In genomic region chr11:69166186-69167115, GRCh38 we compare ENCODE assay signal across 1 cellular context.
TF ChIP-seq lines count a peak whose summit lies in the region.

No MANE protein-coding gene starts in this region.

TF ChIP-seq in GM12878, 131 proteins besides CTCF, POLR2A, EP300 and RAD21 (continued from another document and continues in another):
- TF ChIP-seq, protein P1, sequence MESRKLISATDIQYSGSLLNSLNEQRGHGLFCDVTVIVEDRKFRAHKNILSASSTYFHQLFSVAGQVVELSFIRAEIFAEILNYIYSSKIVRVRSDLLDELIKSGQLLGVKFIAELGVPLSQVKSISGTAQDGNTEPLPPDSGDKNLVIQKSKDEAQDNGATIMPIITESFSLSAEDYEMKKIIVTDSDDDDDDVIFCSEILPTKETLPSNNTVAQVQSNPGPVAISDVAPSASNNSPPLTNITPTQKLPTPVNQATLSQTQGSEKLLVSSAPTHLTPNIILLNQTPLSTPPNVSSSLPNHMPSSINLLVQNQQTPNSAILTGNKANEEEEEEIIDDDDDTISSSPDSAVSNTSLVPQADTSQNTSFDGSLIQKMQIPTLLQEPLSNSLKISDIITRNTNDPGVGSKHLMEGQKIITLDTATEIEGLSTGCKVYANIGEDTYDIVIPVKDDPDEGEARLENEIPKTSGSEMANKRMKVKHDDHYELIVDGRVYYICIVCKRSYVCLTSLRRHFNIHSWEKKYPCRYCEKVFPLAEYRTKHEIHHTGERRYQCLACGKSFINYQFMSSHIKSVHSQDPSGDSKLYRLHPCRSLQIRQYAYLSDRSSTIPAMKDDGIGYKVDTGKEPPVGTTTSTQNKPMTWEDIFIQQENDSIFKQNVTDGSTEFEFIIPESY (IDR thresholded peaks at IDR 0.05) = no peak
- TF ChIP-seq BMI1 (IDR thresholded peaks at IDR 0.05; ENCODE audit: borderline replicate concordance) (no peak), NR2C1 (IDR thresholded peaks at IDR 0.05) (no peak), SPI1 (IDR thresholded peaks at IDR 0.05; ENCODE audit: borderline replicate concordance, insufficient read depth, low read depth, low read length) (no peak), FOXM1 (IDR thresholded peaks at IDR 0.05; ENCODE audit: low read depth, low read length) (peak; percentile 85; the same call in 1 of the 2 replicates), BRCA1 (IDR thresholded peaks at IDR 0.05; ENCODE audit: low read depth, low read length) (no peak), POLR2AphosphoS2 (IDR thresholded peaks at IDR 0.05; ENCODE audit: low read depth, low read length) (no peak), BCL11A (IDR thresholded peaks at IDR 0.05; ENCODE audit: low read depth, low read length) (peak; percentile 84), PKNOX1 (IDR thresholded peaks at IDR 0.05) (peak; percentile 42; the same call in 1 of the 2 replicates), SMARCA5 (IDR thresholded peaks at IDR 0.05) (0 out of 2 replicates have a peak, but pooled peaks have one; percentile 41), PAX5 (IDR thresholded peaks at IDR 0.05; ENCODE audit: borderline replicate concordance, low read depth, low read length) (0 out of 2 replicates have a peak, but pooled peaks have one; percentile 33), HDGF (IDR thresholded peaks at IDR 0.05) (peak; percentile 81), POLR2AphosphoS5 (IDR thresholded peaks at IDR 0.05; ENCODE audit: low read length) (peak; percentile 64; the same call in 1 of the 2 replicates), CHD4 (IDR thresholded peaks at IDR 0.05) (no peak), YY1 (IDR thresholded peaks at IDR 0.05; ENCODE audit: low read depth, low read length) (peak; percentile 54), PBX3 (IDR thresholded peaks at IDR 0.05; ENCODE audit: insufficient replicate concordance, low read depth, low read length) (no peak), ZSCAN29 (IDR thresholded peaks at IDR 0.05) (no peak), STAT3 (IDR thresholded peaks at IDR 0.05; ENCODE audit: low read depth, low read length) (no peak), RB1 (IDR thresholded peaks at IDR 0.05; ENCODE audit: borderline replicate concordance) (0 out of 2 replicates have a peak, but pooled peaks have one; percentile 41), ATF3 (IDR thresholded peaks at IDR 0.05; ENCODE audit: borderline replicate concordance, extremely low read depth, low read depth, low read length) (0 out of 2 replicates have a peak, but pooled peaks have one; percentile 8), ZNF207 (IDR thresholded peaks at IDR 0.05; ENCODE audit: borderline replicate concordance) (no peak), MTA2 (IDR thresholded peaks at IDR 0.05; ENCODE audit: low read depth) (0 out of 2 replicates have a peak, but pooled peaks have one; percentile 57), RBBP5 (conservative IDR thresholded peaks at IDR 0.05) (no peak), LARP7 (IDR thresholded peaks at IDR 0.05) (no peak), TBL1XR1 (IDR thresholded peaks at IDR 0.05; ENCODE audit: low read depth, low read length) (peak; percentile 72), NFXL1 (IDR thresholded peaks at IDR 0.05; ENCODE audit: borderline replicate concordance) (no peak), SUPT20H (IDR thresholded peaks at IDR 0.05; ENCODE audit: borderline replicate concordance, control insufficient read depth, low read depth, low read length) (no peak), PML (IDR thresholded peaks at IDR 0.05; ENCODE audit: low read length) (peak; percentile 67; the same call in 1 of the 2 replicates), EED (IDR thresholded peaks at IDR 0.05; ENCODE audit: low read depth) (peak; percentile 70), SMAD1 (IDR thresholded peaks at IDR 0.05; ENCODE audit: low read depth, partially characterized antibody) (no peak), ASH2L (IDR thresholded peaks at IDR 0.05; ENCODE audit: borderline replicate concordance, low read depth) (no peak), CBX3 (IDR thresholded peaks at IDR 0.05; ENCODE audit: borderline replicate concordance, low read depth) (no peak), RELA (IDR thresholded peaks at IDR 0.05; ENCODE audit: borderline replicate concordance, partially characterized antibody) (peak; percentile 83), JUND (IDR thresholded peaks at IDR 0.05; ENCODE audit: low read depth, low read length) (peak; percentile 90), HDAC2 (IDR thresholded peaks at IDR 0.05) (no peak), IRF3 (IDR thresholded peaks at IDR 0.05) (no peak), CEBPZ (IDR thresholded peaks at IDR 0.05; ENCODE audit: low read depth, low read length) (no peak)
- TF ChIP-seq, protein P2, sequence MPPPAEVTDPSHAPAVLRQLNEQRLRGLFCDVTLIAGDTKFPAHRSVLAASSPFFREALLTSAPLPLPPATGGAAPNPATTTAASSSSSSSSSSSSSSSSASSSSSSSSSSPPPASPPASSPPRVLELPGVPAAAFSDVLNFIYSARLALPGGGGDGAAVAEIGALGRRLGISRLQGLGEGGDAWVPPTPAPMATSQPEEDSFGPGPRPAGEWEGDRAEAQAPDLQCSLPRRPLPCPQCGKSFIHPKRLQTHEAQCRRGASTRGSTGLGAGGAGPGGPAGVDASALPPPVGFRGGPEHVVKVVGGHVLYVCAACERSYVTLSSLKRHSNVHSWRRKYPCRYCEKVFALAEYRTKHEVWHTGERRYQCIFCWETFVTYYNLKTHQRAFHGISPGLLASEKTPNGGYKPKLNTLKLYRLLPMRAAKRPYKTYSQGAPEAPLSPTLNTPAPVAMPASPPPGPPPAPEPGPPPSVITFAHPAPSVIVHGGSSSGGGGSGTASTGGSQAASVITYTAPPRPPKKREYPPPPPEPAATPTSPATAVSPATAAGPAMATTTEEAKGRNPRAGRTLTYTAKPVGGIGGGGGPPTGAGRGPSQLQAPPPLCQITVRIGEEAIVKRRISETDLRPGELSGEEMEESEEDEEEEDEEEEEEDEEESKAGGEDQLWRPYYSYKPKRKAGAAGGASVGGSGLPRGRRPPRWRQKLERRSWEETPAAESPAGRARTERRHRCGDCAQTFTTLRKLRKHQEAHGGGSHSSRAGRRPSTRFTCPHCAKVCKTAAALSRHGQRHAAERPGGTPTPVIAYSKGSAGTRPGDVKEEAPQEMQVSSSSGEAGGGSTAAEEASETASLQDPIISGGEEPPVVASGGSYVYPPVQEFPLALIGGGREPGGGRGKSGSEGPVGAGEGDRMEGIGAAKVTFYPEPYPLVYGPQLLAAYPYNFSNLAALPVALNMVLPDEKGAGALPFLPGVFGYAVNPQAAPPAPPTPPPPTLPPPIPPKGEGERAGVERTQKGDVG (CRISPR knock-in tag; IDR thresholded peaks at IDR 0.05) = no peak
- TF ChIP-seq, protein P3, sequence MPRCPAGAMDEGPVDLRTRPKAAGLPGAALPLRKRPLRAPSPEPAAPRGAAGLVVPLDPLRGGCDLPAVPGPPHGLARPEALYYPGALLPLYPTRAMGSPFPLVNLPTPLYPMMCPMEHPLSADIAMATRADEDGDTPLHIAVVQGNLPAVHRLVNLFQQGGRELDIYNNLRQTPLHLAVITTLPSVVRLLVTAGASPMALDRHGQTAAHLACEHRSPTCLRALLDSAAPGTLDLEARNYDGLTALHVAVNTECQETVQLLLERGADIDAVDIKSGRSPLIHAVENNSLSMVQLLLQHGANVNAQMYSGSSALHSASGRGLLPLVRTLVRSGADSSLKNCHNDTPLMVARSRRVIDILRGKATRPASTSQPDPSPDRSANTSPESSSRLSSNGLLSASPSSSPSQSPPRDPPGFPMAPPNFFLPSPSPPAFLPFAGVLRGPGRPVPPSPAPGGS (IDR thresholded peaks at IDR 0.05; ENCODE audit: borderline replicate concordance, insufficient read depth, low read depth, low read length, poor library complexity, severe bottlenecking) = peak; percentile 36
- TF ChIP-seq, protein P4, sequence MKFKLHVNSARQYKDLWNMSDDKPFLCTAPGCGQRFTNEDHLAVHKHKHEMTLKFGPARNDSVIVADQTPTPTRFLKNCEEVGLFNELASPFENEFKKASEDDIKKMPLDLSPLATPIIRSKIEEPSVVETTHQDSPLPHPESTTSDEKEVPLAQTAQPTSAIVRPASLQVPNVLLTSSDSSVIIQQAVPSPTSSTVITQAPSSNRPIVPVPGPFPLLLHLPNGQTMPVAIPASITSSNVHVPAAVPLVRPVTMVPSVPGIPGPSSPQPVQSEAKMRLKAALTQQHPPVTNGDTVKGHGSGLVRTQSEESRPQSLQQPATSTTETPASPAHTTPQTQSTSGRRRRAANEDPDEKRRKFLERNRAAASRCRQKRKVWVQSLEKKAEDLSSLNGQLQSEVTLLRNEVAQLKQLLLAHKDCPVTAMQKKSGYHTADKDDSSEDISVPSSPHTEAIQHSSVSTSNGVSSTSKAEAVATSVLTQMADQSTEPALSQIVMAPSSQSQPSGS (IDR thresholded peaks at IDR 0.05; ENCODE audit: low read length) = peak; percentile 99
- TF ChIP-seq, protein P5, sequence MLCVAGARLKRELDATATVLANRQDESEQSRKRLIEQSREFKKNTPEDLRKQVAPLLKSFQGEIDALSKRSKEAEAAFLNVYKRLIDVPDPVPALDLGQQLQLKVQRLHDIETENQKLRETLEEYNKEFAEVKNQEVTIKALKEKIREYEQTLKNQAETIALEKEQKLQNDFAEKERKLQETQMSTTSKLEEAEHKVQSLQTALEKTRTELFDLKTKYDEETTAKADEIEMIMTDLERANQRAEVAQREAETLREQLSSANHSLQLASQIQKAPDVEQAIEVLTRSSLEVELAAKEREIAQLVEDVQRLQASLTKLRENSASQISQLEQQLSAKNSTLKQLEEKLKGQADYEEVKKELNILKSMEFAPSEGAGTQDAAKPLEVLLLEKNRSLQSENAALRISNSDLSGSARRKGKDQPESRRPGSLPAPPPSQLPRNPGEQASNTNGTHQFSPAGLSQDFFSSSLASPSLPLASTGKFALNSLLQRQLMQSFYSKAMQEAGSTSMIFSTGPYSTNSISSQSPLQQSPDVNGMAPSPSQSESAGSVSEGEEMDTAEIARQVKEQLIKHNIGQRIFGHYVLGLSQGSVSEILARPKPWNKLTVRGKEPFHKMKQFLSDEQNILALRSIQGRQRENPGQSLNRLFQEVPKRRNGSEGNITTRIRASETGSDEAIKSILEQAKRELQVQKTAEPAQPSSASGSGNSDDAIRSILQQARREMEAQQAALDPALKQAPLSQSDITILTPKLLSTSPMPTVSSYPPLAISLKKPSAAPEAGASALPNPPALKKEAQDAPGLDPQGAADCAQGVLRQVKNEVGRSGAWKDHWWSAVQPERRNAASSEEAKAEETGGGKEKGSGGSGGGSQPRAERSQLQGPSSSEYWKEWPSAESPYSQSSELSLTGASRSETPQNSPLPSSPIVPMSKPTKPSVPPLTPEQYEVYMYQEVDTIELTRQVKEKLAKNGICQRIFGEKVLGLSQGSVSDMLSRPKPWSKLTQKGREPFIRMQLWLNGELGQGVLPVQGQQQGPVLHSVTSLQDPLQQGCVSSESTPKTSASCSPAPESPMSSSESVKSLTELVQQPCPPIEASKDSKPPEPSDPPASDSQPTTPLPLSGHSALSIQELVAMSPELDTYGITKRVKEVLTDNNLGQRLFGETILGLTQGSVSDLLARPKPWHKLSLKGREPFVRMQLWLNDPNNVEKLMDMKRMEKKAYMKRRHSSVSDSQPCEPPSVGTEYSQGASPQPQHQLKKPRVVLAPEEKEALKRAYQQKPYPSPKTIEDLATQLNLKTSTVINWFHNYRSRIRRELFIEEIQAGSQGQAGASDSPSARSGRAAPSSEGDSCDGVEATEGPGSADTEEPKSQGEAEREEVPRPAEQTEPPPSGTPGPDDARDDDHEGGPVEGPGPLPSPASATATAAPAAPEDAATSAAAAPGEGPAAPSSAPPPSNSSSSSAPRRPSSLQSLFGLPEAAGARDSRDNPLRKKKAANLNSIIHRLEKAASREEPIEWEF (IDR thresholded peaks at IDR 0.05; ENCODE audit: insufficient replicate concordance, low read depth, low read length) = peak; percentile 12
